12 cellular contexts compared by ENCODE assay signal in the genomic region with DNA sequence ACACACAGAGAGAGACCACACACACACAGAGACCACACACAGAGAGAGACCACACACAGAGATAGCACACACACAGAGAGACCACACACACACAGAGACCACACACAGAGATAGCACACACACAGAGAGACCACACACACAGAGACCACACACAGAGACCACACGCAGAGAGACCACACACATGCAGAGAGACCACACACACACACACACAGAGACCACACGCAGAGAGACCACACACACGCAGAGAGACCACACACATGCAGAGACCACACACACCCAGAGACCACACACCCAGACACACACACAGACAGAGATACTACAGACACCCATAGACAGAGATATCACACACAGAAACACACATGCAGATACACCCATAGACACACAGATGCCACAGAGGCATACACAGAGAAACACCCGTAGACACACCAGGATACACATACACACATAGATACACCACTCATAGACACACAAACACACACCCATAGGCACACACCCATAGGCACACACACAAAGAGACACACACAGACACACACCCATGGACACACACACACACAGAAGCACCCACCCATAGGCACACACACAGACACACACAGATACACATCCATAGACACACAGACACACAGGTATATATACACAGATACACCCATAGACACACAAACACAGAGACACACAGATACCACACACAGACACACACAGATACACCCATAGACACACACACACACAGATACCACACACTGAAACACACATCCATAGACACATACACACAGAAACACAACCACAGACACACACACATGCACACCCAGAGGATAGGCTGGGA. TPM values are rescaled to one million over a fixed set of nuclear protein-coding genes. Genes with fewer than 3 reads are reported as not detected.
DNase-seq lines count a peak whose midpoint lies in the region; ATAC-seq, FAIRE-seq and TF ChIP-seq lines count a peak whose summit lies in the region.
"Had no signal": no experiment of that assay in that cellular context is flagged by ENCODE, and none has a peak within 500 bp of the region (broad histone marks: within the 10 kb centered on the region; RNA-seq: fewer than 3 reads in every experiment).

No MANE protein-coding gene starts in this region.

- in situ Hi-C loops in K562 (cut with MboI): no loop called here

- H3K9me1 ChIP-seq in K562 (ENCODE audit: control insufficient read depth, insufficient read depth, low read length): no peaks in the 10 kb centered on the region

- H4K20me1 ChIP-seq in K562 (replicated peaks; ENCODE audit: control insufficient read depth, insufficient read depth, low read length): no peaks in the 10 kb centered on the region

- TF ChIP-seq POLR2A in heart left ventricle (IDR thresholded peaks at IDR 0.05) (no peak), K562 (conservative IDR thresholded peaks at IDR 0.05) (no peak), body of pancreas (IDR thresholded peaks at IDR 0.05) (no peak)

- intact Hi-C loops in left ventricle myocardium superior (cut with micrococcal nuclease) (no loop called here), heart left ventricle (cut with DNase I) (loop anchor here in 5 of 10 donors (5.0 kb wide), 2 partner anchors 34 to 39 kb away; a partner anchor contains a TSS), K562 (cut with micrococcal nuclease) (loop anchor here (10.0 kb wide), 1 partner anchor 247 kb away; no protein-coding TSS in a partner anchor), body of pancreas (cut with DNase I) (loop anchor here (5.0 kb wide), 1 partner anchor 249 kb away; no protein-coding TSS in a partner anchor)

- peak overlapping the region in 1 of 12 donors; percentile 51 for H3K27ac ChIP-seq in heart left ventricle
- H3K27ac ChIP-seq in KOPT-K1 (ENCODE audit: low read depth, low read length, poor library complexity, severe bottlenecking): peak overlapping the region; percentile 66
- no peak overlapping the region; the same call in 2 of the 3 replicates for H3K27ac ChIP-seq in K562 (ENCODE audit: extremely low read depth, low read depth, low read length)
- H3K27ac ChIP-seq in body of pancreas: no peak overlapping the region

- POLR2A ChIA-PET in K562 (lab: Yijun Ruan, JAX): interaction anchor here (1.4 kb wide), 1 partner anchor 14 kb away, joined by 3 read pairs; no protein-coding TSS in a partner anchor

- no peak for TF ChIP-seq EP300 in K562 (IDR thresholded peaks at IDR 0.05; ENCODE audit: low read length)

- peak; percentile 88 for FAIRE-seq in K562 (lab: Jason Lieb, UNC)
- FAIRE-seq in urothelium cell line (lab: Jason Lieb, UNC): peak; percentile 98

- H3K4me2 ChIP-seq in K562 (ENCODE audit: insufficient read depth, low read length): no peak overlapping the region

- WGBS in heart left ventricle, 4 donors: 95 to 97% (median 96%) methylated on average over 4 of the region's 4 CpGs
- WGBS in K562 (ENCODE audit: insufficient coverage, low coverage, missing lambda C conversion rate): 100% methylated on average over 3 of the region's 4 CpGs
- WGBS in body of pancreas, 2 donors: 80 to 92% methylated on average over 3 to 4 of the region's 4 CpGs

- peaks cover 0 to 7% (median 2%) of the 10 kb centered on the region in 12 donors for H3K4me1 ChIP-seq in heart left ventricle
- H3K4me1 ChIP-seq in K562 (replicated peaks in 1 of 2; ENCODE audit: control insufficient read depth in 2 of 2, insufficient read depth in 2 of 2, low read length in 2 of 2): peaks cover 0 to 10% of the 10 kb centered on the region in 2 experiments; a peak in 2 of 5 replicates
- peaks cover 7% of the 10 kb centered on the region for H3K4me1 ChIP-seq in body of pancreas

- DNase-seq in left ventricle myocardium superior (no peak), heart left ventricle (no peak), K562 (ENCODE audit: extremely low read depth in 1 of 4, low spot score in 3 of 4) (no peak), urothelium cell line (ENCODE audit: low spot score) (no peak), body of pancreas (no peak), NCI-H2029 (lab: John Stamatoyannopoulos, UW) (no peak), EL (no peak)
- DNase-seq: GF-D8, NCI-H1417 treated with DMSO at 0.1 percent for 48 hours, NCI-H2107, T1000 had no signal

- H3K9ac ChIP-seq in K562 (ENCODE audit: insufficient read depth in 1 of 2, low read depth in 2 of 2, low read length in 2 of 2): no peak overlapping the region; a peak in 1 of 4 replicates

- CTCF ChIA-PET in K562 (lab: Yijun Ruan, JAX; ENCODE audit: low intra/inter-chr PET ratio): no interaction called here

- peak; percentile 4 for ATAC-seq in left ventricle myocardium superior
- ATAC-seq in heart left ventricle: no peak
- no peak for ATAC-seq in K562
- no peak for ATAC-seq in body of pancreas

- TF ChIP-seq RAD21 in K562 (CRISPR knock-in tag; conservative IDR thresholded peaks at IDR 0.05 in 1 of 2, IDR thresholded peaks at IDR 0.05 in 1 of 2): no peak

- no peak for TF ChIP-seq CTCF in heart left ventricle (IDR thresholded peaks at IDR 0.05)
- no peak for TF ChIP-seq CTCF in K562 (IDR thresholded peaks at IDR 0.05 in 2 of 3, conservative IDR thresholded peaks at IDR 0.05 in 1 of 3; ENCODE audit: insufficient read depth in 2 of 3, low read depth in 1 of 3, low read length in 3 of 3)
- no peak for TF ChIP-seq CTCF in body of pancreas (IDR thresholded peaks at IDR 0.05)

- H3K4me3 ChIP-seq in heart left ventricle: no peak overlapping the region
- H3K4me3 ChIP-seq in K562: no peak overlapping the region
- no peak overlapping the region for H3K4me3 ChIP-seq in body of pancreas

- H3K27me3 ChIP-seq in heart left ventricle (no peaks in the 10 kb centered on the region), K562 (ENCODE audit: control insufficient read depth in 2 of 2, insufficient read depth in 2 of 2, low read length in 2 of 2) (no peaks in the 10 kb centered on the region), body of pancreas (no peaks in the 10 kb centered on the region)

- H2AFZ ChIP-seq in K562 (ENCODE audit: low read depth, low read length): no peak overlapping the region

- H3K9me3 ChIP-seq in heart left ventricle (no peaks in the 10 kb centered on the region), KOPT-K1 (ENCODE audit: insufficient read depth, low read length, poor library complexity, severe bottlenecking) (no peaks in the 10 kb centered on the region), K562 (replicated peaks; ENCODE audit: control insufficient read depth, insufficient read depth, low read depth, low read length) (no peaks in the 10 kb centered on the region), body of pancreas (no peaks in the 10 kb centered on the region)

- no TSS peak for BruUV-seq in K562 (replicated peaks; lab: Mats Ljungman, UMichigan)

- peaks cover 0 to 58% (median 40%) of the 10 kb centered on the region in 9 donors for H3K36me3 ChIP-seq in heart left ventricle
- H3K36me3 ChIP-seq in KOPT-K1 (ENCODE audit: insufficient read depth, low read length): peaks cover 18% of the 10 kb centered on the region; the same call in 1 of the 2 replicates
- H3K36me3 ChIP-seq in K562 (ENCODE audit: control insufficient read depth, insufficient read depth, low read length): peaks cover 25% of the 10 kb centered on the region; the same call in 2 of the 3 replicates
- H3K36me3 ChIP-seq in body of pancreas (replicated peaks in 1 of 2; ENCODE audit: insufficient read depth in 1 of 2, low read depth in 2 of 2): no peaks in the 10 kb centered on the region

- no peaks in the 10 kb centered on the region for H3K79me2 ChIP-seq in K562 (ENCODE audit: control insufficient read depth, insufficient read depth, low read length)

RNA-seq across cellular contexts. Expression of a gene that starts 14.4 kb away (rescaled TPM):
- total RNA-seq in left ventricle myocardium superior (16.8 TPM), heart left ventricle (10 to 100 TPM in 6 of 9 donors, 1 to 10 TPM in 3; 6.6 to 17.7 (median 10.6) TPM), K562 (2014; rRNA removed) (6.0 and 7.7 TPM in 2 replicates), K562 (2014; rRNA removed; fragmentation: Illumina TruSeq; extraction: Trizol) (4.5 and 6.5 TPM in 2 replicates), K562 (2015; rRNA removed; fragmentation: Illumina TruSeq; extraction: Trizol) (5.6 and 7.6 TPM in 2 replicates), K562 (2021) (16.9 TPM in 2 replicates), body of pancreas (10 to 100 TPM; 18.2 to 57.7 TPM)
- polyA plus RNA-seq in heart left ventricle (1 to 10 TPM; 5.1 to 7.1 TPM), K562 (2011; rRNA removed) (5.7 and 10.6 TPM in 2 replicates), K562 (2014; fragmentation: Illumina TruSeq; extraction: Trizol) (11.7 and 11.8 TPM in 2 replicates), K562 (2014; fragmentation: Nextera tagmentation; extraction: Ambion mirVana) (1 to 10 TPM; 1.4 to 1.6 TPM), K562 (2014; rRNA removed) (7.1 and 9.9 TPM in 2 replicates)
- 36.0 and 91.8 TPM in 2 replicates for total RNA-seq in K562 (2011; cell fraction: chromatin; rRNA removed; ENCODE audit: low replicate concordance)
- 60.5 and 68.7 TPM in 2 replicates for total RNA-seq in K562 (2011; cell fraction: nucleolus; rRNA removed)
- 54.1 and 60.8 TPM in 2 replicates for total RNA-seq in K562 (2011; cell fraction: nucleoplasm; rRNA removed)
- polyA plus RNA-seq in K562 (2011; cell fraction: cytosol; rRNA removed): 10.7 and 16.0 TPM in 2 replicates
- polyA plus RNA-seq in K562 (2011; cell fraction: nucleus; rRNA removed): 25.5 and 35.7 TPM in 2 replicates
- 11.7 and 15.0 TPM in 2 replicates for polyA plus RNA-seq in K562 (2012)
- 12.8 and 16.0 TPM in 2 replicates for polyA minus RNA-seq in K562 (2011; rRNA and poly(A)+ RNA removed)
- 15.2 and 25.2 TPM in 2 replicates for polyA minus RNA-seq in K562 (2011; cell fraction: cytosol; rRNA and poly(A)+ RNA removed)
- polyA minus RNA-seq in K562 (2011; cell fraction: nucleus; rRNA and poly(A)+ RNA removed): 15.1 and 17.1 TPM in 2 replicates

RNA-seq across cellular contexts. Expression of a gene that starts 41.0 kb away (rescaled TPM):
- 30.8 TPM for total RNA-seq in left ventricle myocardium superior
- total RNA-seq in heart left ventricle: 10 to 100 TPM; 13.1 to 47.7 (median 28.7) TPM
- polyA plus RNA-seq in heart left ventricle: 10 to 100 TPM; 11.3 to 12.7 TPM
- 10.6 and 25.3 TPM in 2 replicates for total RNA-seq in K562 (2011; cell fraction: chromatin; rRNA removed; ENCODE audit: low replicate concordance)
- 20.0 and 21.7 TPM in 2 replicates for total RNA-seq in K562 (2011; cell fraction: nucleolus; rRNA removed)
- 17.5 and 21.4 TPM in 2 replicates for total RNA-seq in K562 (2011; cell fraction: nucleoplasm; rRNA removed)
- total RNA-seq in K562 (2014; rRNA removed): 2.5 and 3.4 TPM in 2 replicates
- total RNA-seq in K562 (2014; rRNA removed; fragmentation: Illumina TruSeq; extraction: Trizol): 2.3 and 2.7 TPM in 2 replicates
- 2.8 TPM in 2 replicates for total RNA-seq in K562 (2015; rRNA removed; fragmentation: Illumina TruSeq; extraction: Trizol)
- total RNA-seq in K562 (2021): 6.3 and 6.7 TPM in 2 replicates
- 3.4 and 6.5 TPM in 2 replicates for polyA plus RNA-seq in K562 (2011; rRNA removed)
- polyA plus RNA-seq in K562 (2011; cell fraction: cytosol; rRNA removed): 5.1 and 5.7 TPM in 2 replicates
- polyA plus RNA-seq in K562 (2011; cell fraction: nucleus; rRNA removed): 7.6 and 8.7 TPM in 2 replicates
- 3.6 and 5.0 TPM in 2 replicates for polyA plus RNA-seq in K562 (2012)
- polyA plus RNA-seq in K562 (2014; fragmentation: Illumina TruSeq; extraction: Trizol): 5.4 and 5.8 TPM in 2 replicates
- 1 to 10 TPM in 1 of 2 experiments, under 1 TPM in 1; 0.96 to 1.4 TPM for polyA plus RNA-seq in K562 (2014; fragmentation: Nextera tagmentation; extraction: Ambion mirVana)
- 3.0 and 3.7 TPM in 2 replicates for polyA plus RNA-seq in K562 (2014; rRNA removed)
- 6.3 and 7.3 TPM in 2 replicates for polyA minus RNA-seq in K562 (2011; rRNA and poly(A)+ RNA removed)
- 5.7 and 8.8 TPM in 2 replicates for polyA minus RNA-seq in K562 (2011; cell fraction: cytosol; rRNA and poly(A)+ RNA removed)
- polyA minus RNA-seq in K562 (2011; cell fraction: nucleus; rRNA and poly(A)+ RNA removed): 3.6 and 6.0 TPM in 2 replicates
- 1 to 10 TPM; 4.3 to 7.8 TPM for total RNA-seq in body of pancreas

RNA-seq across cellular contexts. Expression of a gene that starts 42.1 kb away (rescaled TPM):
- total RNA-seq in left ventricle myocardium superior: 5.5 TPM
- 10 to 100 TPM in 2 of 9 donors, 1 to 10 TPM in 7; 2.3 to 23.6 (median 7.9) TPM for total RNA-seq in heart left ventricle
- polyA plus RNA-seq in heart left ventricle: 10 to 100 TPM in 1 of 2 donors, under 1 TPM in 1; 0.96 to 26.7 TPM
- total RNA-seq in K562 (2011; cell fraction: chromatin; rRNA removed; ENCODE audit: low replicate concordance): 20.7 and 42.5 TPM in 2 replicates
- total RNA-seq in K562 (2011; cell fraction: nucleolus; rRNA removed): 27.0 and 27.3 TPM in 2 replicates
- total RNA-seq in K562 (2011; cell fraction: nucleoplasm; rRNA removed): 19.0 and 21.1 TPM in 2 replicates
- total RNA-seq in K562 (2014; rRNA removed): 2.7 and 3.1 TPM in 2 replicates
- 1.8 and 2.0 TPM in 2 replicates for total RNA-seq in K562 (2014; rRNA removed; fragmentation: Illumina TruSeq; extraction: Trizol)
- 2.9 and 4.5 TPM in 2 replicates for total RNA-seq in K562 (2015; rRNA removed; fragmentation: Illumina TruSeq; extraction: Trizol)
- total RNA-seq in K562 (2021): 2.8 and 4.1 TPM in 2 replicates
- 4.8 and 7.5 TPM in 2 replicates for polyA plus RNA-seq in K562 (2011; rRNA removed)
- polyA plus RNA-seq in K562 (2011; cell fraction: cytosol; rRNA removed): 2.9 and 5.5 TPM in 2 replicates
- 40.8 and 73.8 TPM in 2 replicates for polyA plus RNA-seq in K562 (2011; cell fraction: nucleus; rRNA removed)
- 3.4 and 10.6 TPM in 2 replicates for polyA plus RNA-seq in K562 (2012)
- 2.7 and 3.1 TPM in 2 replicates for polyA plus RNA-seq in K562 (2014; fragmentation: Illumina TruSeq; extraction: Trizol)
- polyA plus RNA-seq in K562 (2014; fragmentation: Nextera tagmentation; extraction: Ambion mirVana): under 1 TPM; 0.32 to 0.34 TPM
- polyA plus RNA-seq in K562 (2014; rRNA removed): 4.5 and 5.8 TPM in 2 replicates
- polyA minus RNA-seq in K562 (2011; rRNA and poly(A)+ RNA removed): 1.2 and 2.2 TPM in 2 replicates
- 0.95 and 2.6 TPM in 2 replicates for polyA minus RNA-seq in K562 (2011; cell fraction: cytosol; rRNA and poly(A)+ RNA removed)
- polyA minus RNA-seq in K562 (2011; cell fraction: nucleus; rRNA and poly(A)+ RNA removed): 6.3 and 6.9 TPM in 2 replicates
- total RNA-seq in body of pancreas: 10 to 100 TPM in 1 of 2 donors, 1 to 10 TPM in 1; 4.2 to 12.9 TPM

RNA-seq across cellular contexts. Expression of a gene that starts 56.1 kb away (rescaled TPM):
- total RNA-seq in left ventricle myocardium superior (16.1 TPM), heart left ventricle (10 to 100 TPM; 13.3 to 18.4 (median 16.8) TPM), K562 (2014; rRNA removed) (33.1 and 50.4 TPM in 2 replicates), K562 (2014; rRNA removed; fragmentation: Illumina TruSeq; extraction: Trizol) (5.7 and 8.2 TPM in 2 replicates), K562 (2015; rRNA removed; fragmentation: Illumina TruSeq; extraction: Trizol) (21.2 and 21.9 TPM in 2 replicates), K562 (2021) (29.8 and 31.2 TPM in 2 replicates), body of pancreas (10 to 100 TPM in 1 of 2 donors, 1 to 10 TPM in 1; 2.3 to 14.3 TPM)
- polyA plus RNA-seq in heart left ventricle (10 to 100 TPM; 18.3 to 33.4 TPM), K562 (2011; rRNA removed) (23.8 and 33.3 TPM in 2 replicates), K562 (2014; fragmentation: Illumina TruSeq; extraction: Trizol) (15.0 and 22.7 TPM in 2 replicates), K562 (2014; fragmentation: Nextera tagmentation; extraction: Ambion mirVana) (10 to 100 TPM; 16.7 to 26.0 TPM), K562 (2014; rRNA removed) (28.1 and 48.3 TPM in 2 replicates)
- total RNA-seq in K562 (2011; cell fraction: chromatin; rRNA removed; ENCODE audit: low replicate concordance): 39.7 and 71.7 TPM in 2 replicates
- 42.2 and 44.1 TPM in 2 replicates for total RNA-seq in K562 (2011; cell fraction: nucleolus; rRNA removed)
- total RNA-seq in K562 (2011; cell fraction: nucleoplasm; rRNA removed): 34.4 and 37.9 TPM in 2 replicates
- polyA plus RNA-seq in K562 (2011; cell fraction: cytosol; rRNA removed): 27.1 and 60.5 TPM in 2 replicates
- 58.3 and 92.0 TPM in 2 replicates for polyA plus RNA-seq in K562 (2011; cell fraction: nucleus; rRNA removed)
- 28.4 and 31.7 TPM in 2 replicates for polyA plus RNA-seq in K562 (2012)
- 6.6 and 8.9 TPM in 2 replicates for polyA minus RNA-seq in K562 (2011; rRNA and poly(A)+ RNA removed)
- polyA minus RNA-seq in K562 (2011; cell fraction: cytosol; rRNA and poly(A)+ RNA removed): 7.1 and 9.9 TPM in 2 replicates
- 15.1 and 21.2 TPM in 2 replicates for polyA minus RNA-seq in K562 (2011; cell fraction: nucleus; rRNA and poly(A)+ RNA removed)
